ENCODE assay signal across 8 cellular contexts in the genomic region with DNA sequence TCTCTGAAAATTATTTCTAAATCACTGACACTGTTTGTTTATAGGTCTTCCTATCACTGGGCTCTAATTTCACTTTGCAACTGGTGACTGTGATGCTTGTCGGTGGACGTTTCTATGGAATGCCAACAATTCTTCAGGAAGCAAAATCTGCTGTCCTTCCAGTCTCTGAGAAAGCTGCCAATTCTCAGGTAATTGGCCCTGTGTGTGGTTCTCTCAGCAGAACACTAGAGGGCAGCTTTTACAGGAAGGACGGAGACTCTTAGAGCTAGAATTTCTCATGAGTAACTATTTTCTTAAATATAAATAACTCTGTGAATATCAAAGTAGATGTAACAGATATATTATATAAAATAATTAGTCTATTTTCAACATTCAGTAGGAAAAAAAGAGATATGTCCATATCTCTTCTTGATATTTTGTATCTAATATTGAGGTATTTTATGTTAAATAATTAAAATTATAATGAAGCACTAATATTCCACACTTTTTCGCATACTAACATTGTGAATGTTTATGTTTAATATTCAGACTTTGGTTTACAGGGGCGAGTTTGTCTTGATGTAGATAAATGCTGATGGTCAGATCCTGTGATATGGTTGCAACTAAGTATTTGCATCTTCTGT.
DNase-seq lines count a peak whose midpoint lies in the region; ATAC-seq and TF ChIP-seq lines count a peak whose summit lies in the region.

No MANE protein-coding gene starts in this region.

- TF ChIP-seq CTCF in GM12864 (IDR thresholded peaks at IDR 0.05; ENCODE audit: low read depth, low read length, missing control alignments), result peak; percentile 68
- peak; percentile 90 for TF ChIP-seq CTCF in astrocyte of the cerebellum (IDR thresholded peaks at IDR 0.05; ENCODE audit: low read depth, low read length, missing control alignments)

- ATAC-seq in HG02571 (IDR thresholded peaks at IDR 0.05; ENCODE audit: unreplicated experiment) (peak; percentile 78), left colon (peak; percentile 74)

- intact Hi-C loops in left colon (cut with DNase I, micrococcal nuclease), result no loop called here

- peak; percentile 22 for DNase-seq in Ammon's horn (ENCODE audit: low spot score)
- no peak for DNase-seq in GM12864 (ENCODE audit: low read depth)
- peak; percentile 7 for DNase-seq in NCI-H1105 (lab: John Stamatoyannopoulos, UW)
- peak; percentile 6 for DNase-seq in astrocyte of the cerebellum (ENCODE audit: low read depth)
- DNase-seq in left colon, result peak in 1 of 2 donors; percentile 10
- no peak for DNase-seq in mucosa of gallbladder (ENCODE audit: low spot score)
- no peak for DNase-seq in T-helper 9 cell

- in situ Hi-C loops in astrocyte of the cerebellum (cut with HindIII; ENCODE audit: low sequenced_read_pairs), result no loop called here

- no peak overlapping the region for H3K4me3 ChIP-seq in GM12864 (ENCODE audit: low read depth, low read length)
- no peak overlapping the region for H3K4me3 ChIP-seq in astrocyte of the cerebellum (ENCODE audit: low read depth, low read length)

Comparison
In these comparisons a context has a peak if more than half of its experiments do, and no peak if none do; other contexts are left out.
1. DNase-seq: peak in Ammon's horn (single experiment), NCI-H1105 (single experiment) and astrocyte of the cerebellum (single experiment); none in GM12864 (single experiment), mucosa of gallbladder (single experiment) and T-helper 9 cell (single experiment).